24 cellular contexts compared by ENCODE assay signal in the genomic region with DNA sequence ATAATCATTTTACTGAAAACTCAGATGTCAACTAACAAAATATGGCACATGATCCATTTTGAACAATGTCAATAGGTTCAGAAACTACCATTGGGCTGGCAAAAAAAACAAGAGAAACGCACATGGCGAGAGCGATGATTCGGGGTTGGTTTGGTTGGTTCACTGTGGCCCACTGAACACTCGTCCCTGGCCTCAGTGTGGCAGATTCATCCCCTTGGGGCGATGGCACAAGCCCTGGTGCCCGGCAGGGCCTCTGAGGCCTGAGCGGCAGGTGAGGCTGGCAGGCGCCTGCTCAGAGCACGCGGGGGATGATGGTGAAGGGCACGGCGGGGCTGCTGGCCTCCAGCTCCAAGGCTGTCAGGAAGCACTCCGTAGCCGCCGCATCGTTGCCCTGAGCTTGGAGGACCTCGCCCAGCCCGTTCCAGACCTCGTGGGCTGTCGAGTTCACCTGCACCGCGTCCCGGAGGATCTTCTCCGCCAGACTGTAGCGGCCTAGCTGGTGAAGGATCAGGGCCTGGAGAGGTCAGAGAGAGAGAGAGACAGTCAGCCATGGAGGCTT.
"Had no signal": no experiment of that assay in that cellular context is flagged by ENCODE, and none has a peak within 500 bp of the region (broad histone marks: within the 10 kb centered on the region; RNA-seq: fewer than 3 reads in every experiment).

No MANE protein-coding gene starts in this region.

- H3K4me1 ChIP-seq: Peyer's patch had no signal

- ATAC-seq: activated T-helper 17 cell treated with anti-CD3 and anti-CD28 coated beads, Interleukin-2, amount 50 U/mL, for 72 hours; T-cell had no signal

- H3K4me3 ChIP-seq: Peyer's patch, SK-N-MC had no signal

- H3K9me3 ChIP-seq: Peyer's patch had no signal

- H3K27me3 ChIP-seq: brain microvascular endothelial cell, Peyer's patch had no signal

- H3K27ac ChIP-seq: brain microvascular endothelial cell, Peyer's patch, SK-N-MC, VCaP had no signal

- DNase-seq: activated CD4-positive, alpha-beta memory T cell treated with anti-CD3 and anti-CD28 coated beads, Interleukin-2, amount 10 ng/mL, durations not matched to agents 7 days and 5 days; activated CD4-positive, alpha-beta T cell treated with anti-CD3 and anti-CD28 coated beads, Interleukin-2, amount 50 U/mL, for 1 hour; activated CD4-positive, CD25-positive, alpha-beta regulatory T cell; activated gamma-delta T cell; activated naive CD4-positive, alpha-beta T cell treated with anti-CD3 and anti-CD28 coated beads for 36 hours; activated T-cell treated with anti-CD3 and anti-CD28 coated beads for 4 hours; activated T-cell treated with anti-CD3 and anti-CD28 coated beads, Interleukin-2, amount 50 U/mL, for 48 hours; amygdala; brain microvascular endothelial cell; Kasumi-1; KBM-7; NCI-H1105 treated with DMSO at 0.1 percent for 48 hours; NCI-H1436 treated with DMSO at 0.1 percent for 48 hours; NCI-H187; NCI-H2081; NCI-H446; NCI-H524; T-cell; T-helper 2 cell; T1000 had no signal

- H3K36me3 ChIP-seq: brain microvascular endothelial cell, Peyer's patch had no signal
